1 cellular context compared by ENCODE assay signal in the genomic region with DNA sequence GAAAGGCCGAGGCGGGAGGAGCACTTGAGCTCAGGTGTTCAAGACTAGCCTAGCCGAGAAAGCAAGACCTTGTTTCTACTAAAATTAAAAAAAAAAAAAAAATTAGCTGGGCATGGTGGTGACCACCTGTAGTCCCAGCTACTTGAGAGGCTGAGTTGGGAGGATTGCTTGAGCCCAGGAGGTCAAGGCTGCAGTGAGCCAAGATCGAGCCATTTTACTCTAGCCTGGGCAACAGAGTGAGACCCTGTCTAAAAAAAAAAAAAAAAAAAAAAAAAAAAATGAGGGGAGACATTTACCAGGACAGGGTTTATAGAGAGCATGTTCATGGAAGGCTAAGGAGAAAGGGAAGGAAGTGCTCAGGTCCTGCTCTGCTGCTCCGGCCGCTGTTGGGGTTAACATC.
TF ChIP-seq lines count a peak whose summit lies in the region.

No MANE protein-coding gene starts in this region.

TF ChIP-seq in HEK293, 187 proteins besides CTCF, POLR2A, EP300 and RAD21:
- TF ChIP-seq, protein P1, sequence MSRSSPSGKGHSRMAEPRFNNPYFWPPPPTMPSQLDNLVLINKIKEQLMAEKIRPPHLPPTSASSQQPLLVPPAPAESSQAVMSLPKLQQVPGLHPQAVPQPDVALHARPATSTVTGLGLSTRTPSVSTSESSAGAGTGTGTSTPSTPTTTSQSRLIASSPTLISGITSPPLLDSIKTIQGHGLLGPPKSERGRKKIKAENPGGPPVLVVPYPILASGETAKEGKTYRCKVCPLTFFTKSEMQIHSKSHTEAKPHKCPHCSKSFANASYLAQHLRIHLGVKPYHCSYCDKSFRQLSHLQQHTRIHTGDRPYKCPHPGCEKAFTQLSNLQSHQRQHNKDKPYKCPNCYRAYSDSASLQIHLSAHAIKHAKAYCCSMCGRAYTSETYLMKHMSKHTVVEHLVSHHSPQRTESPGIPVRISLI (tag by site-specific recombination; IDR thresholded peaks at IDR 0.05) = peak; percentile 74
